ENCODE assay signal across 8 cellular contexts in the genomic region with DNA sequence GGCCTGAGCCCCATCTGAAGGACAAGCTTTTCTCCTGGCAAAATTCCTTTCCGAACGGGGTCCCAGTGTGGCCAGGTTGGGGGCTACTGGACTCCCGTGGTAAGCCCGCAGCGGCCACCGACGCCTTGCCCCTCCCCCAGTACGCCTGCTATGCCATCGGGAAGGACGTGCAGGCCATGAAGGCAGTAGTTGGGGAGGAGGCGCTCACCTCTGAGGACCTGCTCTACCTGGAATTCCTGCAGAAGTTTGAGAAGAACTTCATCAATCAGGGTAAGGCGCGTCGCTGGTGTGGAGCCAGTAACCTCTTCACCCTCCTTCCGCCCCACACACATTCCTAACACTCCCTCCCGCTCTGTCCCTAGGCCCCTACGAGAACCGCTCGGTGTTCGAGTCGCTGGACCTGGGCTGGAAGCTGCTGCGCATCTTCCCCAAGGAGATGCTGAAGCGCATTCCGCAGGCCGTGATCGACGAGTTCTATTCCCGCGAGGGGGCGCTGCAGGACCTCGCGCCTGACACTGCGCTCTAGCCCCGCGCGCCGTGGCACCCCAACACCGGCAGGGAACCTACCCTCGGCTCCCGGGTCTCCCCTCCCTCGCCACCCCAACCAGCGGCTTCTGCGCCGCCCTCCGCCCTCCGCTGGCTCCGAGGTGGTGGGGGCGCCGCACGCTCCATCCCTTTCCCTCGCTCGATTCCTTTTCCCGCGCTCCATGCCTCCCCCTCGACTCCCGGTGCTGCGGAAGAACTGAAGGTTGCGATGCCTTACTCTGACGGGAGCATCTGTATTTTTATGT. TPM values are rescaled to one million over a fixed set of nuclear protein-coding genes. Genes with fewer than 3 reads are reported as not detected.
DNase-seq lines count a peak whose midpoint lies in the region; ATAC-seq lines count a peak whose summit lies in the region.

No MANE protein-coding gene starts in this region.

- no peak overlapping the region for H3K27ac Mint-ChIP-seq in T-helper 1 cell treated with Interleukin-12 subunit alpha and Interleukin-12 subunit beta and Interleukin-4 antibody, amounts not matched to agents 30 μg/mL and 1 μg/mL, for 36 hours

- DNase-seq in NCI-H2081 (lab: John Stamatoyannopoulos, UW) (peak; percentile 4 to 28), NCI-H2081 treated with DMSO at 0.1 percent for 48 hours (lab: John Stamatoyannopoulos, UW) (no peak), amygdala (lab: John Stamatoyannopoulos, UW) (peak in 31 of 56 donors; percentile 10 to 81 (median 39)), hepatic stellate cell (ENCODE audit: low spot score) (peak; percentile 73), sciatic nerve (ENCODE audit: low spot score) (peak; percentile 86), cortex of kidney (lab: John Stamatoyannopoulos, UW) (no peak)

- H3K27me3 Mint-ChIP-seq in T-helper 1 cell treated with Interleukin-12 subunit alpha and Interleukin-12 subunit beta and Interleukin-4 antibody, amounts not matched to agents 30 μg/mL and 1 μg/mL, for 36 hours (ENCODE audit: low read depth): peaks cover 43% of the 10 kb centered on the region

- peak; percentile 42 for ATAC-seq in HG03196 (IDR thresholded peaks at IDR 0.05; ENCODE audit: unreplicated experiment)
- ATAC-seq in sciatic nerve: peak; percentile 90

- H3K4me3 Mint-ChIP-seq in T-helper 1 cell treated with Interleukin-12 subunit alpha and Interleukin-12 subunit beta and Interleukin-4 antibody, amounts not matched to agents 30 μg/mL and 1 μg/mL, for 36 hours: peak overlapping the region; percentile 88

- intact Hi-C loops in sciatic nerve (cut with DNase I): no loop called here

- no peaks in the 10 kb centered on the region for H3K9me3 Mint-ChIP-seq in T-helper 1 cell treated with Interleukin-12 subunit alpha and Interleukin-12 subunit beta and Interleukin-4 antibody, amounts not matched to agents 30 μg/mL and 1 μg/mL, for 36 hours

- no peaks in the 10 kb centered on the region for H3K36me3 Mint-ChIP-seq in T-helper 1 cell treated with Interleukin-12 subunit alpha and Interleukin-12 subunit beta and Interleukin-4 antibody, amounts not matched to agents 30 μg/mL and 1 μg/mL, for 36 hours (ENCODE audit: low read depth)

- peaks cover 4% of the 10 kb centered on the region for H3K4me1 Mint-ChIP-seq in T-helper 1 cell treated with Interleukin-12 subunit alpha and Interleukin-12 subunit beta and Interleukin-4 antibody, amounts not matched to agents 30 μg/mL and 1 μg/mL, for 36 hours (ENCODE audit: low read depth)

RNA-seq across cellular contexts. Expression of gene ANKRD53, which starts 13.6 kb away (rescaled TPM):
- total RNA-seq in sciatic nerve: 2.2 TPM

RNA-seq across cellular contexts. Expression of gene ATP6V1B1, which starts 29.1 kb away (rescaled TPM):
- 1.3 TPM for total RNA-seq in sciatic nerve

RNA-seq across cellular contexts. Expression of gene TEX261, which starts 29.9 kb away (rescaled TPM):
- 52.7 TPM for total RNA-seq in sciatic nerve

Comparison
In these comparisons a context has a peak if more than half of its experiments do, and no peak if none do; other contexts are left out.
1. DNase-seq: peak in NCI-H2081 (2 of 2), amygdala (31 of 56), hepatic stellate cell (single experiment) and sciatic nerve (single experiment); none in NCI-H2081 treated with DMSO at 0.1 percent for 48 hours (single experiment) and cortex of kidney (single experiment).